8 cellular contexts compared by ENCODE assay signal in the genomic region with DNA sequence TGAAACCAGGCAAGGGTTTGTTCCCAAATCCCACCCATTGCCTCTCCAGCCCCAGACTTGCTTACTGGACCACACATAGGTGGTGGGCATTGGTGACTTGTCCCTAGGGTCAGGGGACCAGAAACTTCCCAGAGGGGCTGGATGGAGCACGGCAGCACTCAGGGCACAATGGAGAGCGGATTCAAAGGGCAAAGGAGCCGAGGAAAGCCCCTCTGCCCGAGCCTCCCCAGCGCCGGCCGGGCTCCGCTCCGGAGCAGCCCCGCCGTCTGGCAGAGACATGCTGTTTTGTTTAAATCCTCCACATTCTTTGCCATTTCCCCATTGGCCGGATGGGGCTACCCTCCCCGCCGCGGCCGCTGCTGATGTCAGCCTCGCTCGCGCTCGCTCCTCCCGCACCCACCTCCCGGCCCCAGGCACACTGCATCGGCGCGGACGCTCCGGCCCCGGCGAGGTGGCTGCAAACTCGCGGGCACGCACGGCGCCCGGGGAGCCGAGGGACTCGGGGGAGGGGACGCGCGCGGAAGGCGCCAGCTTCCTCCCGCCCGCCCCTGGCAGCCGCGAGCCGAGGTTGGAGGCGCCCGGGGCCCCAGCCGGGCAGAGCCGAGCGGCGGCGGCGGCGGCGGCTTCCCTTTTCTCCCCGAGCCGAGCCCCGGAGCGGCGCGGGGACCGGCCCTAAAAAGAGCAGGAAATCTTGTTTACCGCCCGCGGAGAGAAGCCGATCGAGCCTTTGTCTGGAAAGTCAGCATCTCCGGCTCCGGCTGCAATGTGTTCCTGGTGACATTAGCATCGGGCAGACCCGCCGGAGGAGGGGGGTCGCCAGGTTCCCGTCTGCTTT. TPM values are rescaled to one million over a fixed set of nuclear protein-coding genes. Genes with fewer than 3 reads are reported as not detected.
A peak's percentile ranks its signal among the peaks of the same experiment; 100 is the strongest.
DNase-seq lines count a peak whose midpoint lies in the region; ATAC-seq and TF ChIP-seq lines count a peak whose summit lies in the region.

A gene (plus strand): TSS at position 390 of the 835 bp plus-strand sequence.

- H3K4me3 ChIP-seq in GM12864 (ENCODE audit: low read depth, low read length) = peak within 1 kb of the TSS; percentile 75
- H3K4me3 ChIP-seq in cardiac muscle cell = peak within 1 kb of the TSS; percentile 62
- peak within 1 kb of the TSS; percentile 63 to 72 (median 68) for H3K4me3 ChIP-seq in transverse colon

- DNase-seq in GM12864 (ENCODE audit: low read depth) = peak; percentile 55
- DNase-seq in NCI-H1105 (lab: John Stamatoyannopoulos, UW) = peak; percentile 55
- DNase-seq in T follicular helper cell (ENCODE audit: low read depth) = peak; percentile 80
- peak; percentile 90 for DNase-seq in activated naive CD8-positive, alpha-beta T cell treated with anti-CD3 and anti-CD28 coated beads, Interleukin-2, amount 50 U/mL, for 24 hours
- DNase-seq in cardiac muscle cell (ENCODE audit: low read depth in 1 of 2, low spot score in 1 of 2) = peak; percentile 86 to 92
- peak; percentile 77 for DNase-seq in pons (ENCODE audit: low spot score)
- peak; percentile 87 for DNase-seq in transverse colon

- peaks cover 46% of the 10 kb centered on the region for H3K4me1 Mint-ChIP-seq in activated naive CD8-positive, alpha-beta T cell treated with anti-CD3 and anti-CD28 coated beads, Interleukin-2, amount 50 U/mL, for 24 hours

- no peaks in the 10 kb centered on the region for H3K9me3 Mint-ChIP-seq in activated naive CD8-positive, alpha-beta T cell treated with anti-CD3 and anti-CD28 coated beads, Interleukin-2, amount 50 U/mL, for 24 hours

- in situ Hi-C loops in transverse colon (cut with MboI; ENCODE audit: low pct_ligation_motif_present in 1 of 4, low pct_unique_long_range_greater_than_20kb in 1 of 4, low sequenced_read_pairs in 3 of 4) = loop anchor here in 1 of 4 donors (25.0 kb wide), 2 partner anchors 235 to 310 kb away; no protein-coding TSS in a partner anchor

- peak within 1 kb of the TSS; percentile 91 for H3K4me3 Mint-ChIP-seq in activated naive CD8-positive, alpha-beta T cell treated with anti-CD3 and anti-CD28 coated beads, Interleukin-2, amount 50 U/mL, for 24 hours

- intact Hi-C loops in transverse colon (cut with DNase I; ENCODE audit: low total_unique reads) = loop anchor here (10.0 kb wide), 1 partner anchor 98 kb away; no protein-coding TSS in a partner anchor

- peak within 1 kb of the TSS; percentile 97 for H3K27ac Mint-ChIP-seq in activated naive CD8-positive, alpha-beta T cell treated with anti-CD3 and anti-CD28 coated beads, Interleukin-2, amount 50 U/mL, for 24 hours

- no peaks in the 10 kb centered on the region for H3K9me3 ChIP-seq in cardiac muscle cell (ENCODE audit: low read depth)
- H3K9me3 ChIP-seq in transverse colon = no peaks in the 10 kb centered on the region

- H3K36me3 ChIP-seq in cardiac muscle cell (no peaks in the 10 kb centered on the region), transverse colon (no peaks in the 10 kb centered on the region)

- no peaks in the 10 kb centered on the region for H3K27me3 ChIP-seq in cardiac muscle cell
- H3K27me3 ChIP-seq in transverse colon = no peaks in the 10 kb centered on the region

- H3K4me1 ChIP-seq in cardiac muscle cell (ENCODE audit: low read depth) = peaks cover 2% of the 10 kb centered on the region
- peaks cover 0 to 12% (median 7%) of the 10 kb centered on the region in 4 donors for H3K4me1 ChIP-seq in transverse colon

- no peak for TF ChIP-seq EP300 in transverse colon (IDR thresholded peaks at IDR 0.05; ENCODE audit: low read depth)

- WGBS in transverse colon (ENCODE audit: low coverage in 1 of 2), 2 donors = 1% methylated on average over 66 of the region's 76 CpGs; no CpG with 5 or more reads in 1 of the 2 donors

- H3K27ac ChIP-seq in cardiac muscle cell (peak within 1 kb of the TSS; percentile 19), transverse colon (peak within 1 kb of the TSS; percentile 88 to 94 (median 92))

- ATAC-seq in HG02588 (IDR thresholded peaks at IDR 0.05; ENCODE audit: unreplicated experiment) = peak; percentile 66
- ATAC-seq in activated naive CD8-positive, alpha-beta T cell treated with anti-CD3 and anti-CD28 coated beads, Interleukin-2, amount 50 U/mL, for 24 hours = peak; percentile 80

- peak; percentile 61 for TF ChIP-seq POLR2A in transverse colon (IDR thresholded peaks at IDR 0.05)

- H3K36me3 Mint-ChIP-seq in activated naive CD8-positive, alpha-beta T cell treated with anti-CD3 and anti-CD28 coated beads, Interleukin-2, amount 50 U/mL, for 24 hours (ENCODE audit: low read depth) = peaks cover 12% of the 10 kb centered on the region

- peak; percentile 10 for TF ChIP-seq CTCF in GM12864 (IDR thresholded peaks at IDR 0.05; ENCODE audit: low read depth, low read length, missing control alignments)
- no peak for TF ChIP-seq CTCF in cardiac muscle cell (IDR thresholded peaks at IDR 0.05; ENCODE audit: low read depth, low read length)
- TF ChIP-seq CTCF in transverse colon (IDR thresholded peaks at IDR 0.05) = peak in 2 of 5 experiments; percentile 12 to 24

- no peaks in the 10 kb centered on the region for H3K27me3 Mint-ChIP-seq in activated naive CD8-positive, alpha-beta T cell treated with anti-CD3 and anti-CD28 coated beads, Interleukin-2, amount 50 U/mL, for 24 hours

RNA-seq across cellular contexts. Expression of the gene that starts here (rescaled TPM):
- total RNA-seq in cardiac muscle cell (4.3 and 4.8 TPM in 2 replicates), transverse colon (10 to 100 TPM in 1 of 4 donors, 1 to 10 TPM in 3; 1.6 to 10.3 (median 4.0) TPM)
- polyA plus RNA-seq in cardiac muscle cell = 5.7 and 7.4 TPM in 2 replicates

Comparison
In these comparisons a context has a peak if more than half of its experiments do, and no peak if none do; other contexts are left out.
1. Peak in every context shown above with its lines: DNase-seq, ATAC-seq, H3K4me3 ChIP-seq and H3K27ac ChIP-seq.